1 cellular context compared by ENCODE assay signal in the genomic region with DNA sequence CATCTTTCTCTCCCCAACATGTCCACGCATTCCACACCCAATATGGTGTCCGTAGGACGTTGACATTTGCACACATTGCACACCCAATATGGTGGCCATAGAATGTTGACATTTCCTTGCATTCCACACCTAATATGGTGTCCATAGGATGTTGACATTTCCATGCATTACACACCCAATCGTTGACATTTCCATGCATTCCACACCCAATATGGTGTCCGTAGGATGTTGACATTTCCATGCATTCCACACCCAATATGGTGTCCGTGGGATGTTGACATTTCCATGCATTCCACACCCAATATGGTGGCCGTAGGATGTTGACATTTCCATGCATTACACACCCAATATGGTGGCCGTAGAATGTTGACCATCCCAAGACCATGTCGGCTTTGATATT.
TF ChIP-seq lines count a peak whose summit lies in the region.

No MANE protein-coding gene starts in this region.

TF ChIP-seq in K562, 482 proteins besides CTCF, POLR2A, EP300 and RAD21 (continued from another document and continues in another):
- TF ChIP-seq, protein P1, sequence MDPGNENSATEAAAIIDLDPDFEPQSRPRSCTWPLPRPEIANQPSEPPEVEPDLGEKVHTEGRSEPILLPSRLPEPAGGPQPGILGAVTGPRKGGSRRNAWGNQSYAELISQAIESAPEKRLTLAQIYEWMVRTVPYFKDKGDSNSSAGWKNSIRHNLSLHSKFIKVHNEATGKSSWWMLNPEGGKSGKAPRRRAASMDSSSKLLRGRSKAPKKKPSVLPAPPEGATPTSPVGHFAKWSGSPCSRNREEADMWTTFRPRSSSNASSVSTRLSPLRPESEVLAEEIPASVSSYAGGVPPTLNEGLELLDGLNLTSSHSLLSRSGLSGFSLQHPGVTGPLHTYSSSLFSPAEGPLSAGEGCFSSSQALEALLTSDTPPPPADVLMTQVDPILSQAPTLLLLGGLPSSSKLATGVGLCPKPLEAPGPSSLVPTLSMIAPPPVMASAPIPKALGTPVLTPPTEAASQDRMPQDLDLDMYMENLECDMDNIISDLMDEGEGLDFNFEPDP (CRISPR knock-in tag; IDR thresholded peaks at IDR 0.05): no peak
- no peak for TF ChIP-seq ZNF316 (IDR thresholded peaks at IDR 0.05)
- TF ChIP-seq ZNF324 (CRISPR knock-in tag; IDR thresholded peaks at IDR 0.05): no peak
- TF ChIP-seq, protein P2, sequence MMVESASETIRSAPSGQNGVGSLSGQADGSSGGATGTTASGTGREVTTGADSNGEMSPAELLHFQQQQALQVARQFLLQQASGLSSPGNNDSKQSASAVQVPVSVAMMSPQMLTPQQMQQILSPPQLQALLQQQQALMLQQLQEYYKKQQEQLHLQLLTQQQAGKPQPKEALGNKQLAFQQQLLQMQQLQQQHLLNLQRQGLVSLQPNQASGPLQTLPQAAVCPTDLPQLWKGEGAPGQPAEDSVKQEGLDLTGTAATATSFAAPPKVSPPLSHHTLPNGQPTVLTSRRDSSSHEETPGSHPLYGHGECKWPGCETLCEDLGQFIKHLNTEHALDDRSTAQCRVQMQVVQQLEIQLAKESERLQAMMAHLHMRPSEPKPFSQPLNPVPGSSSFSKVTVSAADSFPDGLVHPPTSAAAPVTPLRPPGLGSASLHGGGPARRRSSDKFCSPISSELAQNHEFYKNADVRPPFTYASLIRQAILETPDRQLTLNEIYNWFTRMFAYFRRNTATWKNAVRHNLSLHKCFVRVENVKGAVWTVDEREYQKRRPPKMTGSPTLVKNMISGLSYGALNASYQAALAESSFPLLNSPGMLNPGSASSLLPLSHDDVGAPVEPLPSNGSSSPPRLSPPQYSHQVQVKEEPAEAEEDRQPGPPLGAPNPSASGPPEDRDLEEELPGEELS (CRISPR knock-in tag; IDR thresholded peaks at IDR 0.05; ENCODE audit: borderline replicate concordance): no peak
- TF ChIP-seq, protein P3, sequence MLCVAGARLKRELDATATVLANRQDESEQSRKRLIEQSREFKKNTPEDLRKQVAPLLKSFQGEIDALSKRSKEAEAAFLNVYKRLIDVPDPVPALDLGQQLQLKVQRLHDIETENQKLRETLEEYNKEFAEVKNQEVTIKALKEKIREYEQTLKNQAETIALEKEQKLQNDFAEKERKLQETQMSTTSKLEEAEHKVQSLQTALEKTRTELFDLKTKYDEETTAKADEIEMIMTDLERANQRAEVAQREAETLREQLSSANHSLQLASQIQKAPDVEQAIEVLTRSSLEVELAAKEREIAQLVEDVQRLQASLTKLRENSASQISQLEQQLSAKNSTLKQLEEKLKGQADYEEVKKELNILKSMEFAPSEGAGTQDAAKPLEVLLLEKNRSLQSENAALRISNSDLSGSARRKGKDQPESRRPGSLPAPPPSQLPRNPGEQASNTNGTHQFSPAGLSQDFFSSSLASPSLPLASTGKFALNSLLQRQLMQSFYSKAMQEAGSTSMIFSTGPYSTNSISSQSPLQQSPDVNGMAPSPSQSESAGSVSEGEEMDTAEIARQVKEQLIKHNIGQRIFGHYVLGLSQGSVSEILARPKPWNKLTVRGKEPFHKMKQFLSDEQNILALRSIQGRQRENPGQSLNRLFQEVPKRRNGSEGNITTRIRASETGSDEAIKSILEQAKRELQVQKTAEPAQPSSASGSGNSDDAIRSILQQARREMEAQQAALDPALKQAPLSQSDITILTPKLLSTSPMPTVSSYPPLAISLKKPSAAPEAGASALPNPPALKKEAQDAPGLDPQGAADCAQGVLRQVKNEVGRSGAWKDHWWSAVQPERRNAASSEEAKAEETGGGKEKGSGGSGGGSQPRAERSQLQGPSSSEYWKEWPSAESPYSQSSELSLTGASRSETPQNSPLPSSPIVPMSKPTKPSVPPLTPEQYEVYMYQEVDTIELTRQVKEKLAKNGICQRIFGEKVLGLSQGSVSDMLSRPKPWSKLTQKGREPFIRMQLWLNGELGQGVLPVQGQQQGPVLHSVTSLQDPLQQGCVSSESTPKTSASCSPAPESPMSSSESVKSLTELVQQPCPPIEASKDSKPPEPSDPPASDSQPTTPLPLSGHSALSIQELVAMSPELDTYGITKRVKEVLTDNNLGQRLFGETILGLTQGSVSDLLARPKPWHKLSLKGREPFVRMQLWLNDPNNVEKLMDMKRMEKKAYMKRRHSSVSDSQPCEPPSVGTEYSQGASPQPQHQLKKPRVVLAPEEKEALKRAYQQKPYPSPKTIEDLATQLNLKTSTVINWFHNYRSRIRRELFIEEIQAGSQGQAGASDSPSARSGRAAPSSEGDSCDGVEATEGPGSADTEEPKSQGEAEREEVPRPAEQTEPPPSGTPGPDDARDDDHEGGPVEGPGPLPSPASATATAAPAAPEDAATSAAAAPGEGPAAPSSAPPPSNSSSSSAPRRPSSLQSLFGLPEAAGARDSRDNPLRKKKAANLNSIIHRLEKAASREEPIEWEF (CRISPR knock-in tag; IDR thresholded peaks at IDR 0.05): no peak
- TF ChIP-seq FOXK2 (conservative IDR thresholded peaks at IDR 0.05 in 1 of 2, IDR thresholded peaks at IDR 0.05 in 1 of 2; ENCODE audit: low read depth in 2 of 2): peak; percentile 93 to 96
- TF ChIP-seq, protein P4, sequence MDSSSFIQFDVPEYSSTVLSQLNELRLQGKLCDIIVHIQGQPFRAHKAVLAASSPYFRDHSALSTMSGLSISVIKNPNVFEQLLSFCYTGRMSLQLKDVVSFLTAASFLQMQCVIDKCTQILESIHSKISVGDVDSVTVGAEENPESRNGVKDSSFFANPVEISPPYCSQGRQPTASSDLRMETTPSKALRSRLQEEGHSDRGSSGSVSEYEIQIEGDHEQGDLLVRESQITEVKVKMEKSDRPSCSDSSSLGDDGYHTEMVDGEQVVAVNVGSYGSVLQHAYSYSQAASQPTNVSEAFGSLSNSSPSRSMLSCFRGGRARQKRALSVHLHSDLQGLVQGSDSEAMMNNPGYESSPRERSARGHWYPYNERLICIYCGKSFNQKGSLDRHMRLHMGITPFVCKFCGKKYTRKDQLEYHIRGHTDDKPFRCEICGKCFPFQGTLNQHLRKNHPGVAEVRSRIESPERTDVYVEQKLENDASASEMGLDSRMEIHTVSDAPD (CRISPR knock-in tag; IDR thresholded peaks at IDR 0.05): no peak
- TF ChIP-seq ZKSCAN3 (CRISPR knock-in tag; IDR thresholded peaks at IDR 0.05): no peak
- TF ChIP-seq TRIM28 (IDR thresholded peaks at IDR 0.05): no peak
- TF ChIP-seq, protein P5, sequence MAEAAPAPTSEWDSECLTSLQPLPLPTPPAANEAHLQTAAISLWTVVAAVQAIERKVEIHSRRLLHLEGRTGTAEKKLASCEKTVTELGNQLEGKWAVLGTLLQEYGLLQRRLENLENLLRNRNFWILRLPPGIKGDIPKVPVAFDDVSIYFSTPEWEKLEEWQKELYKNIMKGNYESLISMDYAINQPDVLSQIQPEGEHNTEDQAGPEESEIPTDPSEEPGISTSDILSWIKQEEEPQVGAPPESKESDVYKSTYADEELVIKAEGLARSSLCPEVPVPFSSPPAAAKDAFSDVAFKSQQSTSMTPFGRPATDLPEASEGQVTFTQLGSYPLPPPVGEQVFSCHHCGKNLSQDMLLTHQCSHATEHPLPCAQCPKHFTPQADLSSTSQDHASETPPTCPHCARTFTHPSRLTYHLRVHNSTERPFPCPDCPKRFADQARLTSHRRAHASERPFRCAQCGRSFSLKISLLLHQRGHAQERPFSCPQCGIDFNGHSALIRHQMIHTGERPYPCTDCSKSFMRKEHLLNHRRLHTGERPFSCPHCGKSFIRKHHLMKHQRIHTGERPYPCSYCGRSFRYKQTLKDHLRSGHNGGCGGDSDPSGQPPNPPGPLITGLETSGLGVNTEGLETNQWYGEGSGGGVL (CRISPR knock-in tag; IDR thresholded peaks at IDR 0.05): no peak
- no peak for TF ChIP-seq MEIS2 (IDR thresholded peaks at IDR 0.05; ENCODE audit: partially characterized antibody)
- TF ChIP-seq ZNF444 (CRISPR knock-in tag; IDR thresholded peaks at IDR 0.05): no peak
- TF ChIP-seq, protein P6, sequence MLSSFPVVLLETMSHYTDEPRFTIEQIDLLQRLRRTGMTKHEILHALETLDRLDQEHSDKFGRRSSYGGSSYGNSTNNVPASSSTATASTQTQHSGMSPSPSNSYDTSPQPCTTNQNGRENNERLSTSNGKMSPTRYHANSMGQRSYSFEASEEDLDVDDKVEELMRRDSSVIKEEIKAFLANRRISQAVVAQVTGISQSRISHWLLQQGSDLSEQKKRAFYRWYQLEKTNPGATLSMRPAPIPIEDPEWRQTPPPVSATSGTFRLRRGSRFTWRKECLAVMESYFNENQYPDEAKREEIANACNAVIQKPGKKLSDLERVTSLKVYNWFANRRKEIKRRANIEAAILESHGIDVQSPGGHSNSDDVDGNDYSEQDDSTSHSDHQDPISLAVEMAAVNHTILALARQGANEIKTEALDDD (IDR thresholded peaks at IDR 0.05): no peak
- no peak for TF ChIP-seq TCF7L2 (IDR thresholded peaks at IDR 0.05; ENCODE audit: low read depth, low read length)
- TF ChIP-seq GABPB2 (CRISPR knock-in tag; conservative IDR thresholded peaks at IDR 0.05): no peak
- no peak for TF ChIP-seq LCOR (CRISPR knock-in tag; IDR thresholded peaks at IDR 0.05)
- TF ChIP-seq, protein P7, sequence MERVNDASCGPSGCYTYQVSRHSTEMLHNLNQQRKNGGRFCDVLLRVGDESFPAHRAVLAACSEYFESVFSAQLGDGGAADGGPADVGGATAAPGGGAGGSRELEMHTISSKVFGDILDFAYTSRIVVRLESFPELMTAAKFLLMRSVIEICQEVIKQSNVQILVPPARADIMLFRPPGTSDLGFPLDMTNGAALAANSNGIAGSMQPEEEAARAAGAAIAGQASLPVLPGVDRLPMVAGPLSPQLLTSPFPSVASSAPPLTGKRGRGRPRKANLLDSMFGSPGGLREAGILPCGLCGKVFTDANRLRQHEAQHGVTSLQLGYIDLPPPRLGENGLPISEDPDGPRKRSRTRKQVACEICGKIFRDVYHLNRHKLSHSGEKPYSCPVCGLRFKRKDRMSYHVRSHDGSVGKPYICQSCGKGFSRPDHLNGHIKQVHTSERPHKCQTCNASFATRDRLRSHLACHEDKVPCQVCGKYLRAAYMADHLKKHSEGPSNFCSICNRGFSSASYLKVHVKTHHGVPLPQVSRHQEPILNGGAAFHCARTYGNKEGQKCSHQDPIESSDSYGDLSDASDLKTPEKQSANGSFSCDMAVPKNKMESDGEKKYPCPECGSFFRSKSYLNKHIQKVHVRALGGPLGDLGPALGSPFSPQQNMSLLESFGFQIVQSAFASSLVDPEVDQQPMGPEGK (CRISPR knock-in tag; IDR thresholded peaks at IDR 0.05; ENCODE audit: borderline replicate concordance): no peak
- TF ChIP-seq, protein P8, sequence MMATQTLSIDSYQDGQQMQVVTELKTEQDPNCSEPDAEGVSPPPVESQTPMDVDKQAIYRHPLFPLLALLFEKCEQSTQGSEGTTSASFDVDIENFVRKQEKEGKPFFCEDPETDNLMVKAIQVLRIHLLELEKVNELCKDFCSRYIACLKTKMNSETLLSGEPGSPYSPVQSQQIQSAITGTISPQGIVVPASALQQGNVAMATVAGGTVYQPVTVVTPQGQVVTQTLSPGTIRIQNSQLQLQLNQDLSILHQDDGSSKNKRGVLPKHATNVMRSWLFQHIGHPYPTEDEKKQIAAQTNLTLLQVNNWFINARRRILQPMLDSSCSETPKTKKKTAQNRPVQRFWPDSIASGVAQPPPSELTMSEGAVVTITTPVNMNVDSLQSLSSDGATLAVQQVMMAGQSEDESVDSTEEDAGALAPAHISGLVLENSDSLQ (IDR thresholded peaks at IDR 0.05): peak; percentile 64
- TF ChIP-seq ZKSCAN8 (CRISPR knock-in tag; IDR thresholded peaks at IDR 0.05): no peak
- TF ChIP-seq, protein P9, sequence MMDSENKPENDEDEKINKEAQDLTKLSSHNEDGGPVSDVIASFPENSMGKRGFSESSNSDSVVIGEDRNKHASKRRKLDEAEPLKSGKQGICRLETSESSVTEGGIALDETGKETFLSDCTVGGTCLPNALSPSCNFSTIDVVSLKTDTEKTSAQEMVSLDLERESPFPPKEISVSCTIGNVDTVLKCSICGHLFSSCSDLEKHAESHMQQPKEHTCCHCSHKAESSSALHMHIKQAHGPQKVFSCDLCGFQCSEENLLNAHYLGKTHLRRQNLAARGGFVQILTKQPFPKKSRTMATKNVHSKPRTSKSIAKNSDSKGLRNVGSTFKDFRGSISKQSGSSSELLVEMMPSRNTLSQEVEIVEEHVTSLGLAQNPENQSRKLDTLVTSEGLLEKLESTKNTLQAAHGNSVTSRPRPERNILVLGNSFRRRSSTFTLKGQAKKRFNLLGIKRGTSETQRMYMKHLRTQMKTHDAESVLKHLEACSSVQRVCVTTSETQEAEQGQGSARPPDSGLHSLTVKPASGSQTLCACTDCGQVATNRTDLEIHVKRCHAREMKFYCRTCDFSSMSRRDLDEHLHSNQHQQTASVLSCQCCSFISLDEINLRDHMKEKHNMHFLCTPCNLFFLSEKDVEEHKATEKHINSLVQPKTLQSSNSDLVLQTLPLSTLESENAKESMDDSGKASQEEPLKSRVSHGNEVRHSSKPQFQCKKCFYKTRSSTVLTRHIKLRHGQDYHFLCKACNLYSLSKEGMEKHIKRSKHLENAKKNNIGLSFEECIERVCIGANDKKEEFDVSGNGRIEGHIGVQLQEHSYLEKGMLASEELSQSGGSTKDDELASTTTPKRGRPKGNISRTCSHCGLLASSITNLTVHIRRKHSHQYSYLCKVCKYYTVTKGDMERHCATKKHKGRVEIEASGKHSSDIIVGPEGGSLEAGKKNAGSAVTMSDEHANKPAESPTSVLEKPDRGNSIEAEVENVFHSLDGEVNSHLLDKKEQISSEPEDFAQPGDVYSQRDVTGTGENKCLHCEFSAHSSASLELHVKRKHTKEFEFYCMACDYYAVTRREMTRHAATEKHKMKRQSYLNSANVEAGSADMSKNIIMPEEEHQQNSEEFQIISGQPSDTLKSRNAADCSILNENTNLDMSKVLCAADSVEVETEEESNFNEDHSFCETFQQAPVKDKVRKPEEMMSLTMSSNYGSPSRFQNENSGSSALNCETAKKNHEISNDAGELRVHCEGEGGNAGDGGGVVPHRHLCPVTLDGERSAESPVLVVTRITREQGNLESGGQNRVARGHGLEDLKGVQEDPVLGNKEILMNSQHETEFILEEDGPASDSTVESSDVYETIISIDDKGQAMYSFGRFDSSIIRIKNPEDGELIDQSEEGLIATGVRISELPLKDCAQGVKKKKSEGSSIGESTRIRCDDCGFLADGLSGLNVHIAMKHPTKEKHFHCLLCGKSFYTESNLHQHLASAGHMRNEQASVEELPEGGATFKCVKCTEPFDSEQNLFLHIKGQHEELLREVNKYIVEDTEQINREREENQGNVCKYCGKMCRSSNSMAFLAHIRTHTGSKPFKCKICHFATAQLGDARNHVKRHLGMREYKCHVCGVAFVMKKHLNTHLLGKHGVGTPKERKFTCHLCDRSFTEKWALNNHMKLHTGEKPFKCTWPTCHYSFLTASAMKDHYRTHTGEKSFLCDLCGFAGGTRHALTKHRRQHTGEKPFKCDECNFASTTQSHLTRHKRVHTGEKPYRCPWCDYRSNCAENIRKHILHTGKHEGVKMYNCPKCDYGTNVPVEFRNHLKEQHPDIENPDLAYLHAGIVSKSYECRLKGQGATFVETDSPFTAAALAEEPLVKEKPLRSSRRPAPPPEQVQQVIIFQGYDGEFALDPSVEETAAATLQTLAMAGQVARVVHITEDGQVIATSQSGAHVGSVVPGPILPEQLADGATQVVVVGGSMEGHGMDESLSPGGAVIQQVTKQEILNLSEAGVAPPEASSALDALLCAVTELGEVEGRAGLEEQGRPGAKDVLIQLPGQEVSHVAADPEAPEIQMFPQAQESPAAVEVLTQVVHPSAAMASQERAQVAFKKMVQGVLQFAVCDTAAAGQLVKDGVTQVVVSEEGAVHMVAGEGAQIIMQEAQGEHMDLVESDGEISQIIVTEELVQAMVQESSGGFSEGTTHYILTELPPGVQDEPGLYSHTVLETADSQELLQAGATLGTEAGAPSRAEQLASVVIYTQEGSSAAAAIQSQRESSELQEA (IDR thresholded peaks at IDR 0.05; ENCODE audit: low read depth): no peak
